18 cellular contexts compared by ENCODE assay signal in the genomic region with DNA sequence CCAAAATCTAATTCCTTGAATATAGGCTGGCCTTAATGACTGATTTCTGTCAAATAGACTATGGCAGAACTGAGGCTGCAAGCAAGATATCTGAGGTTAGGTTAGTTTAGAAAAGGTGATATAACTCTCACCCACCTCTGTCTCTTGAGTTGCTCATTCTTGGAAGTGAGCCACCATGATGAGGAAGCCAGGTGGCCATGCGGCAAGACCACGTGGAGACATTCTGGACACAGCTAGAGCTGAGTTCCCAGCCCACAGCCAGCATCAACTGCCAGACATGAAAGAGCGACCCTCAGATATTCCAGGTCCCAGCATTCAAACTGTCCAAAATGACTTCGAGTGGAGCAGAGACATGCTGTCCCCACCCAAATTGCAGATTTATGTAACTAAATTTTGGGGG.
"Had no signal": no experiment of that assay in that cellular context is flagged by ENCODE, and none has a peak within 500 bp of the region (broad histone marks: within the 10 kb centered on the region; RNA-seq: fewer than 3 reads in every experiment).

No MANE protein-coding gene starts in this region.

- H3K9me3 ChIP-seq: adrenal gland, right atrium auricular region, transverse colon, vagina had no signal

- ATAC-seq: foreskin keratinocyte; stimulated activated naive CD8-positive, alpha-beta T cell treated with anti-CD3 and anti-CD28 coated beads, Interleukin-15, Interleukin-2, amounts not matched to agents 100 U/mL and 50 U/mL, for 24 hours had no signal

- H3K4me3 ChIP-seq: adrenal gland, right atrium auricular region, skin epidermis, transverse colon, vagina had no signal

- DNase-seq: activated CD4-positive, alpha-beta T cell treated with anti-CD3 and anti-CD28 coated beads, Interleukin-2, amount 50 U/mL, for 1 hour; activated effector memory CD4-positive, alpha-beta T cell treated with Interleukin-2 at 50 U/mL for 16 hours; adrenal gland; central memory CD4-positive, alpha-beta T cell; cortex of kidney; effector CD8-positive, alpha-beta T cell; foreskin keratinocyte; head of caudate nucleus; mesendoderm; nephron progenitor cell; occipital lobe; stimulated activated CD4-positive, alpha-beta T cell treated with anti-CD3 and anti-CD28 coated beads, Interleukin-4, amount 100 ng/mL, for 24 hours; stimulated activated naive CD8-positive, alpha-beta T cell treated with anti-CD3 and anti-CD28 coated beads, Interleukin-15, Interleukin-2, amounts not matched to agents 100 U/mL and 50 U/mL, for 24 hours; transverse colon had no signal

- H3K27ac Mint-ChIP-seq: activated naive CD4-positive, alpha-beta T cell treated with anti-CD3 and anti-CD28 coated beads, Interleukin-2, amount 50 U/mL, for 24 hours had no signal

- H3K27ac ChIP-seq: adrenal gland, foreskin keratinocyte, right atrium auricular region, skin epidermis, transverse colon, vagina had no signal

- H3K9me3 Mint-ChIP-seq: activated naive CD4-positive, alpha-beta T cell treated with anti-CD3 and anti-CD28 coated beads, Interleukin-2, amount 50 U/mL, for 24 hours; nephron progenitor cell had no signal

- H3K27me3 Mint-ChIP-seq: activated naive CD4-positive, alpha-beta T cell treated with anti-CD3 and anti-CD28 coated beads, Interleukin-2, amount 50 U/mL, for 24 hours had no signal

- H3K27me3 ChIP-seq: adrenal gland, foreskin keratinocyte, right atrium auricular region, transverse colon, vagina had no signal

- H3K4me3 Mint-ChIP-seq: activated naive CD4-positive, alpha-beta T cell treated with anti-CD3 and anti-CD28 coated beads, Interleukin-2, amount 50 U/mL, for 24 hours; nephron progenitor cell had no signal

- H3K4me1 Mint-ChIP-seq: nephron progenitor cell had no signal
